11 cellular contexts compared by ENCODE assay signal in the genomic region with DNA sequence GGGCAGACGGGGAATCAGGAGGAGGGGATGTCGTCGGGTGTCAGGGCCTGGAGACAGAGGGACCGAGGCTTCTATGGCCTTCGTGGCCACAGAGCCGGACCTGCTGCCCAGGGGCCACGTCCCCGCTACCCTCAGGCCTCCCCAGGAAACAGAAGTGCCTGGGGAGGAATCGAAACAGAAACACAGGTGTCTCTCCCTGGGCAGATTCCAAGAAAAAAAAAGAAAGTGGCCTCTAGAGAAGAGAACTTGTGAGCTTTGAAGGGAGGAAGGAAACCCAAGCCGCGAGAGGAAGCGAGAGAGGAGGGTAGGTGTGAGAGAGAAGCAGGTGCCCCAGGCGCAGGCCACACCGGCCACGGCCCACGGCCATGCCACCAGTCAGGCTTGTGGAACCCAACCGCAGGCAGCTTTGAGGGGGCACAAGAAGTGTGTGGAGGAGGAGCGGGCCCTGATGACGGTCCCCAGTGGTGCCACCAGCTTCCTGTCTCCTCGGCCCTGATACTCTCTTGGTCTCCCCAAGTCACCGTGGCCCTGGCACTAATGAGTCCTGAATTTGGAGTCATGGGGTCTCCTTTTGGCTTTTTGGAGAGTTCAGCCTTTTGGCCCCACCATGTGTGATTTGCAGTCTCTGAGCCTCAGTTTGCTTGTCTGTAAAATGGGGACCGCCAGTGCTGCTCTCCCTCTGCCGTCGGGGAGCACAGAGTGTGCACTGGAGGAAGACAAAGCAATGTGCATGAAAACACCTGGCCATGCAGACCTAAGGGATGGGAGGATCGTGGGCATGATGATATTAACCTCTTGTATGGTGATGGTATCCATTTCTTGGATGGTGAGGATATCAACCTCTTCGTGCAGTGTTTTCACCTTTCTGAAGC. TPM values are rescaled to one million over a fixed set of nuclear protein-coding genes. Genes with fewer than 3 reads are reported as not detected.
DNase-seq lines count a peak whose midpoint lies in the region; ATAC-seq, FAIRE-seq and TF ChIP-seq lines count a peak whose summit lies in the region.
"Had no signal": no experiment of that assay in that cellular context is flagged by ENCODE, and none has a peak within 500 bp of the region (broad histone marks: within the 10 kb centered on the region; RNA-seq: fewer than 3 reads in every experiment).

No MANE protein-coding gene starts in this region.

- TF ChIP-seq CTCF in astrocyte (IDR thresholded peaks at IDR 0.05; ENCODE audit: insufficient read depth, low read depth, low read length): no peak

- H3K9ac ChIP-seq in astrocyte (ENCODE audit: low read length): no peak overlapping the region

- H3K36me3 ChIP-seq in astrocyte (ENCODE audit: insufficient read depth, low read length): no peaks in the 10 kb centered on the region
- H3K36me3 ChIP-seq: thoracic aorta had no signal

- CTCF ChIA-PET in activated CD4-positive, alpha-beta T cell treated with anti-CD3 and anti-CD28 coated beads, Interleukin-2, amount 10 ng/mL, durations not matched to agents 7 days and 5 days (lab: Charles Lee): interaction anchor here (0.6 to 1.5 kb wide), 8 partner anchors 10 to 235 kb away, joined by 3 to 6 read pairs (median 4); no protein-coding TSS in a partner anchor

- peak overlapping the region; percentile 94 for H3K27ac Mint-ChIP-seq in activated CD4-positive, alpha-beta T cell treated with anti-CD3 and anti-CD28 coated beads, Interleukin-2, amount 10 ng/mL, durations not matched to agents 7 days and 5 days
- H3K27ac Mint-ChIP-seq in astrocyte (ENCODE audit: unreplicated experiment): peak overlapping the region; percentile 18

- H3K9me3 ChIP-seq in astrocyte (ENCODE audit: insufficient read depth, low read depth, low read length): no peaks in the 10 kb centered on the region
- H3K9me3 ChIP-seq: thoracic aorta had no signal

- H3K27ac ChIP-seq in astrocyte (ENCODE audit: low read depth, low read length): no peak overlapping the region
- H3K27ac ChIP-seq: thoracic aorta had no signal

- H3K4me3 ChIP-seq in astrocyte (ENCODE audit: insufficient read depth, low read depth, low read length): no peak overlapping the region
- H3K4me3 ChIP-seq: thoracic aorta had no signal

- DNase-seq in GM18507 (ENCODE audit: extremely low spot score, insufficient read length, low read depth): peak; percentile 39
- peak; percentile 82 for DNase-seq in activated CD4-positive, alpha-beta T cell treated with anti-CD3 and anti-CD28 coated beads, Interleukin-2, amount 10 ng/mL, durations not matched to agents 7 days and 5 days
- no peak for DNase-seq in astrocyte (ENCODE audit: low read depth)
- DNase-seq in stimulated activated CD8-positive, alpha-beta memory T cell treated with anti-CD3 and anti-CD28 coated beads, Interleukin-2, amount 100 ng/mL, for 1 hour (ENCODE audit: low read depth in 2 of 2): peak; percentile 24 to 36
- DNase-seq in NCI-H1092 treated with DMSO at 0.1 percent for 48 hours (lab: John Stamatoyannopoulos, UW): no peak
- no peak for DNase-seq in AML-193 (lab: John Stamatoyannopoulos, UW)
- DNase-seq in iPS-NIHi7 (ENCODE audit: extremely low spot score): no peak

- H3K36me3 Mint-ChIP-seq in activated CD4-positive, alpha-beta T cell treated with anti-CD3 and anti-CD28 coated beads, Interleukin-2, amount 10 ng/mL, durations not matched to agents 7 days and 5 days (ENCODE audit: low read depth): peaks cover 1% of the 10 kb centered on the region
- H3K36me3 Mint-ChIP-seq in astrocyte (ENCODE audit: low read depth, unreplicated experiment): no peaks in the 10 kb centered on the region

- H3K4me1 Mint-ChIP-seq in activated CD4-positive, alpha-beta T cell treated with anti-CD3 and anti-CD28 coated beads, Interleukin-2, amount 10 ng/mL, durations not matched to agents 7 days and 5 days: peaks cover 93% of the 10 kb centered on the region
- peaks cover 29% of the 10 kb centered on the region for H3K4me1 Mint-ChIP-seq in astrocyte (ENCODE audit: low read depth, unreplicated experiment)

- no peak overlapping the region for H2AFZ ChIP-seq in astrocyte (ENCODE audit: low read depth, low read length)

- H3K4me1 ChIP-seq in astrocyte (ENCODE audit: insufficient read depth, low read length): peaks cover 23% of the 10 kb centered on the region

- H3K27me3 ChIP-seq in astrocyte (ENCODE audit: insufficient read depth, low read length): no peaks in the 10 kb centered on the region

- no peak overlapping the region for H3K4me2 ChIP-seq in astrocyte (ENCODE audit: low read length)

- no peaks in the 10 kb centered on the region for H3K27me3 Mint-ChIP-seq in activated CD4-positive, alpha-beta T cell treated with anti-CD3 and anti-CD28 coated beads, Interleukin-2, amount 10 ng/mL, durations not matched to agents 7 days and 5 days
- H3K27me3 Mint-ChIP-seq in astrocyte (ENCODE audit: low read depth, unreplicated experiment): peaks cover 2% of the 10 kb centered on the region

- FAIRE-seq in GM18507 (lab: Jason Lieb, UNC): peak; percentile 72
- no peak for FAIRE-seq in astrocyte (lab: Jason Lieb, UNC)
- FAIRE-seq: H1 had no signal

- no peak for ATAC-seq in GM18519 (IDR thresholded peaks at IDR 0.05; ENCODE audit: low FRiP score, unreplicated experiment)

- H3K9me3 Mint-ChIP-seq in activated CD4-positive, alpha-beta T cell treated with anti-CD3 and anti-CD28 coated beads, Interleukin-2, amount 10 ng/mL, durations not matched to agents 7 days and 5 days: no peaks in the 10 kb centered on the region
- H3K9me3 Mint-ChIP-seq in astrocyte (ENCODE audit: unreplicated experiment): no peaks in the 10 kb centered on the region
- H3K9me3 Mint-ChIP-seq: neural crest cell had no signal

- POLR2A ChIA-PET in activated CD4-positive, alpha-beta T cell treated with anti-CD3 and anti-CD28 coated beads, Interleukin-2, amount 10 ng/mL, durations not matched to agents 7 days and 5 days (lab: Charles Lee): interaction anchor here (0.6 to 1.0 kb wide), 2 partner anchors 9 to 17 kb away, joined by 3 to 5 read pairs; no protein-coding TSS in a partner anchor

- no peaks in the 10 kb centered on the region for H4K20me1 ChIP-seq in astrocyte (ENCODE audit: insufficient read depth, low read length)

- peak overlapping the region; percentile 41 for H3K4me3 Mint-ChIP-seq in activated CD4-positive, alpha-beta T cell treated with anti-CD3 and anti-CD28 coated beads, Interleukin-2, amount 10 ng/mL, durations not matched to agents 7 days and 5 days
- no peak overlapping the region for H3K4me3 Mint-ChIP-seq in astrocyte (ENCODE audit: unreplicated experiment)
- H3K4me3 Mint-ChIP-seq: neural crest cell had no signal

- no peaks in the 10 kb centered on the region for H3K79me2 ChIP-seq in astrocyte (ENCODE audit: insufficient read depth, low read length)

RNA-seq across cellular contexts. Expression of a gene that starts 25.2 kb away (rescaled TPM):
- total RNA-seq in activated CD4-positive, alpha-beta T cell treated with anti-CD3 and anti-CD28 coated beads, Interleukin-2, amount 10 ng/mL, durations not matched to agents 7 days and 5 days: 100 to 1,000 TPM; 102 to 103 TPM
- 63.3 and 100 TPM in 2 replicates for total RNA-seq in astrocyte

RNA-seq across cellular contexts. Expression of a gene that starts 45.3 kb away (rescaled TPM):
- total RNA-seq in activated CD4-positive, alpha-beta T cell treated with anti-CD3 and anti-CD28 coated beads, Interleukin-2, amount 10 ng/mL, durations not matched to agents 7 days and 5 days: 10 to 100 TPM; 74.7 to 80.5 TPM
- total RNA-seq in astrocyte: not detected in 2 replicates
- total RNA-seq: H1, neural crest cell had no signal

Comparison
In these comparisons a context has a peak if more than half of its experiments do, and no peak if none do; other contexts are left out.
1. DNase-seq: peak in GM18507 (single experiment), activated CD4-positive, alpha-beta T cell treated with anti-CD3 and anti-CD28 coated beads, Interleukin-2, amount 10 ng/mL, durations not matched to agents 7 days and 5 days (single experiment) and stimulated activated CD8-positive, alpha-beta memory T cell treated with anti-CD3 and anti-CD28 coated beads, Interleukin-2, amount 100 ng/mL, for 1 hour (2 of 2); none in astrocyte (single experiment), NCI-H1092 treated with DMSO at 0.1 percent for 48 hours (single experiment), AML-193 (0 of 2) and iPS-NIHi7 (single experiment).
2. RNA of a gene that starts 45.3 kb away (total RNA-seq): 74.7 to 80.5 TPM in activated CD4-positive, alpha-beta T cell treated with anti-CD3 and anti-CD28 coated beads, Interleukin-2, amount 10 ng/mL, durations not matched to agents 7 days and 5 days; not detected in astrocyte; every median in the first group is over 10 times any median in the second.